In the genomic region with DNA sequence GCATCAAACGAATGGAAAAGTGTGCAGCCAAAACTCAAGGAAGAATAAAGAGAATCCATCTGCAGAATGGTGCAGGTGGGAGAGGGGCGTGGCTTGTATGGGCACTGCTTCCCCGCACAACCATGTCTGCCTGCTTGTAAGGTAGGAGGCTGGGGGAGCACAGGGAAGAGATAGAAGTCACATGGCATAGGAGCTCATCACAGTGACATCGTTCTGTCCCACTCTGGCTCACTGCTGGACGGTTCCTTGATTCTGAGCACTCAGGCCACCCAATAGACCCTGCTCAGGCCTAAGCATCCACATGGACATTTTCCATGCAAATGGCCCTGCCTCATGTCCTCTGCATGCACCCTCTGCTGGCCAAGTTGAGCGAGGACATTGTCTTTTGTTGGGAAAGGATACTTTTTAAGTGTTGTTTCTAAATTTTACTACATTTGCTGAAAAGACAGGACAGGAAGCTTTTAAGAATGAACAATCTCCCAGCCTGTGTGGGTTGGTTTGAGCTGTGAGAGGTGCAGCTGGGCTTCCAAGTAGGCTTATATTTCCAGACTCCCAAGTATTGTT, we compare ENCODE assay signal across 9 cellular contexts. TPM values are rescaled to one million over a fixed set of nuclear protein-coding genes. Genes with fewer than 3 reads are reported as not detected.
DNase-seq lines count a peak whose midpoint lies in the region; ATAC-seq lines count a peak whose summit lies in the region.
"Had no signal": no experiment of that assay in that cellular context is flagged by ENCODE, and none has a peak within 500 bp of the region (broad histone marks: within the 10 kb centered on the region; RNA-seq: fewer than 3 reads in every experiment).

No MANE protein-coding gene starts in this region.

- ATAC-seq in GM21515 (IDR thresholded peaks at IDR 0.05; ENCODE audit: unreplicated experiment) = no peak
- ATAC-seq in stimulated activated effector memory CD8-positive, alpha-beta T cell treated with anti-CD3 and anti-CD28 coated beads, Interleukin-12 subunit alpha, Interleukin-12 subunit beta, amount 100 ng/mL, for 72 hours = no peak
- ATAC-seq: left colon had no signal

- no peak overlapping the region for H3K27ac Mint-ChIP-seq in stimulated activated effector memory CD8-positive, alpha-beta T cell treated with anti-CD3 and anti-CD28 coated beads, Interleukin-12 subunit alpha, Interleukin-12 subunit beta, amount 100 ng/mL, for 72 hours

- H3K4me3 Mint-ChIP-seq in stimulated activated effector memory CD8-positive, alpha-beta T cell treated with anti-CD3 and anti-CD28 coated beads, Interleukin-12 subunit alpha, Interleukin-12 subunit beta, amount 100 ng/mL, for 72 hours = no peak overlapping the region

- H3K9me3 Mint-ChIP-seq in stimulated activated effector memory CD8-positive, alpha-beta T cell treated with anti-CD3 and anti-CD28 coated beads, Interleukin-12 subunit alpha, Interleukin-12 subunit beta, amount 100 ng/mL, for 72 hours = no peaks in the 10 kb centered on the region

- peaks cover 8% of the 10 kb centered on the region for H3K4me1 Mint-ChIP-seq in stimulated activated effector memory CD8-positive, alpha-beta T cell treated with anti-CD3 and anti-CD28 coated beads, Interleukin-12 subunit alpha, Interleukin-12 subunit beta, amount 100 ng/mL, for 72 hours

- DNase-seq in AG08396 (ENCODE audit: low spot score) = peak; percentile 42
- DNase-seq in H4 (ENCODE audit: low spot score) = peak; percentile 60
- peak; percentile 38 for DNase-seq in SK-N-DZ (ENCODE audit: low spot score)
- peak; percentile 22 for DNase-seq in inferior parietal cortex (ENCODE audit: extremely low spot score)
- no peak for DNase-seq in stimulated activated effector memory CD8-positive, alpha-beta T cell treated with anti-CD3 and anti-CD28 coated beads, Interleukin-12 subunit alpha, Interleukin-12 subunit beta, amount 100 ng/mL, for 72 hours (ENCODE audit: low spot score in 2 of 2)
- no peak for DNase-seq in activated CD8-positive, alpha-beta memory T cell treated with anti-CD3 and anti-CD28 coated beads for 24 hours
- DNase-seq in GM19240 (ENCODE audit: insufficient read length, low spot score) = no peak

- no peaks in the 10 kb centered on the region for H3K36me3 Mint-ChIP-seq in stimulated activated effector memory CD8-positive, alpha-beta T cell treated with anti-CD3 and anti-CD28 coated beads, Interleukin-12 subunit alpha, Interleukin-12 subunit beta, amount 100 ng/mL, for 72 hours

RNA-seq across cellular contexts. Expression of gene MYLK, which starts 3.1 kb away (rescaled TPM):
- total RNA-seq in H4 (2014; rRNA removed; shearing (Covaris generic)) = 25.1 and 28.4 TPM in 2 replicates
- 1.9 and 4.0 TPM in 2 replicates for polyA plus RNA-seq in SK-N-DZ (2014; cell fraction: cytosol; rRNA removed)
- polyA plus RNA-seq in SK-N-DZ (2014; cell fraction: nucleus; rRNA removed) = 1.1 and 5.5 TPM in 2 replicates

Comparison
In these comparisons a context has a peak if more than half of its experiments do, and no peak if none do; other contexts are left out.
1. DNase-seq: peak in AG08396 (single experiment), H4 (single experiment), SK-N-DZ (single experiment) and inferior parietal cortex (single experiment); none in stimulated activated effector memory CD8-positive, alpha-beta T cell treated with anti-CD3 and anti-CD28 coated beads, Interleukin-12 subunit alpha, Interleukin-12 subunit beta, amount 100 ng/mL, for 72 hours (0 of 2), activated CD8-positive, alpha-beta memory T cell treated with anti-CD3 and anti-CD28 coated beads for 24 hours (single experiment) and GM19240 (single experiment).